Comparison of ENCODE assay signal across 8 cellular contexts in the genomic region with DNA sequence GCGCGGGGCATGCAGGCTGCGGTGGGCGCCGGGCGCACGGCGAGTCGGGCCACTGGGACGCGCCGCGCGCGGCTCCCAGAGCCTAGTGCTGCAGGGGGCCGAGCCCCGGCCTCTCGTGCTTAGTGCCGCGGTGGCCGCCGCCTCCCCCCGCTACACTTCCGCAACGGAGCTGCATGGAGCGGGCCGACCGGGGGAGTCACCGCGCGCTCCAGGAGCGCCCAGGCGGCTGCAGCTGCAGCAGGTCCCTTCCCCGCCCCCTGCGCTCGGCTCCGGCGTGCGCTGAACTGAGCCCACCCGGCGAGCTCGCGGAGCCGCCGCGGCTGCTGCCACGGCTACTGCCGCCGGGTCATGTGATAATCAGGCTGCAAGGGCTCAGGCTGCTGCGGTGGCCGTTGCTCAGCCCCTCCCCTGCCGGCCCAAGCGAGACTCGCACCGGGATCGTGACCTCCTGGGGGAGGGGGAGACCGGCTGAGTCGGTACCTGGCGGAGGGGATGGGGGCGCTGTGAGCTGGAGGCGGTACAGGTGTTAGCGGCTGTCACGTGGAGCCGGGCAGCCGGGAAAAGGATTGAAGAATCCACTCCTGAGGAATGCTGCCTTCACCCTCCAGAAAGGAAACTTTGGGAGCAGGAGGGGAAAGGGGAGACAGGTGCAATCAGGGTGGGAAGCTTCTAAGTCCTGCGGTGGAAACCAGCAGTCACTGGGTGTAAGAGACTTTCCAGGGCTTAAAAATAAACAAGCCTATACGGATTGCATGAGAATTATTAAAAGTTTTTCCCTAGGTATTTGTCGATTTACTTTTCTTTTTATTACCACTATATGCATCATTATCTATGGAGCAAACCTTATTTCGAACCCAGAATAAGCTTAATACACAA. TPM values are rescaled to one million over a fixed set of nuclear protein-coding genes. Genes with fewer than 3 reads are reported as not detected.
DNase-seq lines count a peak whose midpoint lies in the region; ATAC-seq and TF ChIP-seq lines count a peak whose summit lies in the region.

A gene with protein sequence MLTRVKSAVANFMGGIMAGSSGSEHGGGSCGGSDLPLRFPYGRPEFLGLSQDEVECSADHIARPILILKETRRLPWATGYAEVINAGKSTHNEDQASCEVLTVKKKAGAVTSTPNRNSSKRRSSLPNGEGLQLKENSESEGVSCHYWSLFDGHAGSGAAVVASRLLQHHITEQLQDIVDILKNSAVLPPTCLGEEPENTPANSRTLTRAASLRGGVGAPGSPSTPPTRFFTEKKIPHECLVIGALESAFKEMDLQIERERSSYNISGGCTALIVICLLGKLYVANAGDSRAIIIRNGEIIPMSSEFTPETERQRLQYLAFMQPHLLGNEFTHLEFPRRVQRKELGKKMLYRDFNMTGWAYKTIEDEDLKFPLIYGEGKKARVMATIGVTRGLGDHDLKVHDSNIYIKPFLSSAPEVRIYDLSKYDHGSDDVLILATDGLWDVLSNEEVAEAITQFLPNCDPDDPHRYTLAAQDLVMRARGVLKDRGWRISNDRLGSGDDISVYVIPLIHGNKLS (minus strand): TSS at position 352 of the 876 bp plus-strand sequence. CDS start 414 bp downstream, outside the sequence.

- H4K20me1 ChIP-seq in HCT116 (ENCODE audit: insufficient read depth) = no peaks in the 10 kb centered on the region
- no peaks in the 10 kb centered on the region for H4K20me1 ChIP-seq in mammary epithelial cell (ENCODE audit: insufficient read depth, low read length)

- peaks cover 9 to 18% of the 10 kb centered on the region in 2 experiments; a peak in 3 of 4 replicates for H3K4me1 ChIP-seq in HCT116 (ENCODE audit: control insufficient read depth in 1 of 2, insufficient read depth in 2 of 2, low read length in 2 of 2)
- H3K4me1 ChIP-seq in mammary epithelial cell (ENCODE audit: insufficient read depth, low read length) = peaks cover 14% of the 10 kb centered on the region

- peak within 1 kb of the TSS; percentile 94 for H3K4me2 ChIP-seq in HCT116 (ENCODE audit: low read length)
- H3K4me2 ChIP-seq in mammary epithelial cell (ENCODE audit: insufficient read depth, low read depth, low read length) = peak within 1 kb of the TSS; percentile 100

- RAD21 ChIA-PET in HCT116 (lab: Charles Lee; ENCODE audit: low non-redundant PET in 1 of 2, low total read pairs in 2 of 2, uncharacterized antibody in 2 of 2, unreplicated experiment in 2 of 2) = no interaction called here

- BruUV-seq in HCT116 (replicated peaks; lab: Mats Ljungman, UMichigan) (no TSS peak), mammary epithelial cell (replicated peaks; lab: Mats Ljungman, UMichigan) (no TSS peak)

- POLR2A ChIA-PET in HCT116 (lab: Charles Lee) = interaction anchor here (0.5 kb wide), 1 partner anchor 647 kb away, joined by 3 read pairs; no protein-coding TSS in a partner anchor

- H2AFZ ChIP-seq in HCT116 (ENCODE audit: low read depth, low read length, poor library complexity, severe bottlenecking) (peak within 1 kb of the TSS; percentile 81), mammary epithelial cell (ENCODE audit: low read depth, low read length) (peak within 1 kb of the TSS; percentile 91)

- TF ChIP-seq POLR2A in HCT116 (IDR thresholded peaks at IDR 0.05; ENCODE audit: borderline replicate concordance, extremely low read depth, insufficient read depth, insufficient read length) = peak; percentile 69

- WGBS in mammary epithelial cell (ENCODE audit: low coverage, missing lambda C conversion rate) = 15% methylated on average over 10 of the region's 69 CpGs

- H3K36me3 ChIP-seq in HCT116 (ENCODE audit: control insufficient read depth in 1 of 2, insufficient read depth in 2 of 2, low read length in 2 of 2) (no peaks in the 10 kb centered on the region), mammary epithelial cell (ENCODE audit: insufficient read depth, low read length) (no peaks in the 10 kb centered on the region)

- dilution Hi-C loops in mammary epithelial cell (cut with HindIII; ENCODE audit: low sequenced_read_pairs) = no loop called here

- intact Hi-C loops in HCT116 (cut with micrococcal nuclease) (loop anchor here (10.0 kb wide), 1 partner anchor 120 kb away; no protein-coding TSS in a partner anchor), mammary epithelial cell (cut with micrococcal nuclease) (loop anchor here (5.0 to 10.0 kb wide), 3 partner anchors 73 to 130 kb away; no protein-coding TSS in a partner anchor)

- H3K9me3 ChIP-seq in HCT116 (ENCODE audit: control insufficient read depth in 1 of 2, insufficient read depth in 1 of 2, low read depth in 1 of 2, low read length in 2 of 2) (no peaks in the 10 kb centered on the region), mammary epithelial cell (replicated peaks; ENCODE audit: insufficient read depth, low read length) (no peaks in the 10 kb centered on the region)

- peak within 1 kb of the TSS; percentile 75 to 85 for H3K4me3 ChIP-seq in HCT116 (replicated peaks in 1 of 2; ENCODE audit: low read depth in 1 of 2, low read length in 2 of 2)
- H3K4me3 ChIP-seq in LNCaP clone FGC (ENCODE audit: low read depth, low read length) = peak within 1 kb of the TSS; percentile 92
- H3K4me3 ChIP-seq in mammary epithelial cell (replicated peaks in 1 of 3; ENCODE audit: insufficient read depth in 1 of 3, low read depth in 2 of 3, low read length in 3 of 3) = peak within 1 kb of the TSS; percentile 55 to 63 (median 60)
- peak within 1 kb of the TSS; percentile 62 for H3K4me3 ChIP-seq in skeletal muscle cell (ENCODE audit: low read depth, low read length)

- peak; percentile 16 for DNase-seq in SKM-1 treated with dmso at 0.1 percent for 144 hours (lab: John Stamatoyannopoulos, UW; ENCODE audit: unreplicated experiment)
- no peak for DNase-seq in SKM-1 (lab: John Stamatoyannopoulos, UW; ENCODE audit: unreplicated experiment)
- peak; percentile 68 for DNase-seq in HCT116 (ENCODE audit: low read depth, low spot score)
- peak; percentile 77 for DNase-seq in LNCaP clone FGC (ENCODE audit: low read depth)
- peak; percentile 80 to 90 for DNase-seq in SHP77 (lab: John Stamatoyannopoulos, UW)
- peak; percentile 11 for DNase-seq in mammary epithelial cell
- peak; percentile 96 for DNase-seq in iPS-NIHi11 (ENCODE audit: low spot score)
- DNase-seq in skeletal muscle cell (ENCODE audit: low read depth) = no peak

- CTCF ChIA-PET in HCT116 (lab: Charles Lee) = interaction anchor here (0.8 to 1.6 kb wide), 7 partner anchors 9 to 138 kb away, joined by 3 to 9 read pairs (median 3); no protein-coding TSS in a partner anchor
- CTCF ChIA-PET in mammary epithelial cell (lab: Charles Lee; ENCODE audit: low non-redundant PET) = no interaction called here

- ATAC-seq in HCT116 = peak; percentile 93

- in situ Hi-C loops in mammary epithelial cell (cut with MboI; ENCODE audit: low sequenced_read_pairs in 2 of 2) = no loop called here

- H3K79me2 ChIP-seq in HCT116 (ENCODE audit: insufficient read depth, low read length) (no peaks in the 10 kb centered on the region), mammary epithelial cell (ENCODE audit: insufficient read depth, low read length) (no peaks in the 10 kb centered on the region)

- peak; percentile 38 for TF ChIP-seq RAD21 in HCT116 (IDR thresholded peaks at IDR 0.05; ENCODE audit: low read depth)

- peak; percentile 48 to 70 (median 69); a peak in 5 of 6 replicates for TF ChIP-seq CTCF in HCT116 (IDR thresholded peaks at IDR 0.05 in 2 of 3, conservative IDR thresholded peaks at IDR 0.05 in 1 of 3; ENCODE audit: borderline replicate concordance in 1 of 3, insufficient read depth in 1 of 3, low read depth in 2 of 3, low read length in 2 of 3)
- peak; percentile 89 for TF ChIP-seq CTCF in LNCaP clone FGC (IDR thresholded peaks at IDR 0.05; ENCODE audit: control insufficient read depth, extremely low read depth, insufficient read depth)
- TF ChIP-seq CTCF in mammary epithelial cell (conservative IDR thresholded peaks at IDR 0.05 in 1 of 2, IDR thresholded peaks at IDR 0.05 in 1 of 2; ENCODE audit: extremely low read depth in 1 of 2, insufficient read depth in 1 of 2, low read depth in 1 of 2, low read length in 2 of 2) = peak in 1 of 2 donors; percentile 41

- H3K27me3 ChIP-seq in HCT116 (ENCODE audit: insufficient read depth, low read length) (no peaks in the 10 kb centered on the region), mammary epithelial cell (ENCODE audit: insufficient read depth, low read length) (peaks cover 17% of the 10 kb centered on the region)

- H3K9ac ChIP-seq in HCT116 (ENCODE audit: low read length) (peak within 1 kb of the TSS; percentile 74), mammary epithelial cell (ENCODE audit: insufficient read depth, low read length) (no peak within 1 kb of the TSS)

- H3K9me2 ChIP-seq in HCT116 (ENCODE audit: insufficient read depth) = no peaks in the 10 kb centered on the region

- H3K27ac ChIP-seq in HCT116 (ENCODE audit: low read depth, low read length) = peak within 1 kb of the TSS; percentile 71
- no peak within 1 kb of the TSS for H3K27ac ChIP-seq in mammary epithelial cell (ENCODE audit: insufficient read depth, low read depth, low read length)

TF ChIP-seq in HCT116, 20 proteins besides CTCF, POLR2A, EP300 and RAD21 (continues in another document):
- TF ChIP-seq EZH2 (IDR thresholded peaks at IDR 0.05) = no peak
- peak; percentile 50; the same call in 1 of the 2 replicates for TF ChIP-seq ZFX (IDR thresholded peaks at IDR 0.05)
- peak; percentile 63 for TF ChIP-seq SIN3A (IDR thresholded peaks at IDR 0.05; ENCODE audit: low read depth)
- no peak for TF ChIP-seq JUND (IDR thresholded peaks at IDR 0.05)
- no peak for TF ChIP-seq CEBPB (IDR thresholded peaks at IDR 0.05; ENCODE audit: low read depth)
- no peak for TF ChIP-seq EZH2phosphoT487 (IDR thresholded peaks at IDR 0.05; ENCODE audit: borderline replicate concordance)
- TF ChIP-seq SRF (IDR thresholded peaks at IDR 0.05; ENCODE audit: low read depth) = no peak
- no peak for TF ChIP-seq EGR1 (IDR thresholded peaks at IDR 0.05; ENCODE audit: low read depth)
- no peak for TF ChIP-seq ELF1 (IDR thresholded peaks at IDR 0.05; ENCODE audit: borderline replicate concordance, low read depth)
- TF ChIP-seq CBX3 (IDR thresholded peaks at IDR 0.05; ENCODE audit: low read depth) = peak; percentile 93

RNA-seq across cellular contexts. Expression of the gene that starts here (rescaled TPM):
- total RNA-seq in HCT116 (2021; ENCODE audit: unreplicated experiment) (8.0 TPM), mammary epithelial cell (1 to 10 TPM in 1 of 2 donors, under 1 TPM in 1; 0.28 to 1.3 TPM)
- polyA plus RNA-seq in HCT116 (2012) = 2.5 and 2.7 TPM in 2 replicates
- polyA plus RNA-seq in mammary epithelial cell = 0.02 TPM
- polyA minus RNA-seq in mammary epithelial cell = not detected

Comparison
In these comparisons a context has a peak if more than half of its experiments do, and no peak if none do; other contexts are left out.
1. DNase-seq: peak in SKM-1 treated with dmso at 0.1 percent for 144 hours (single experiment), HCT116 (single experiment), LNCaP clone FGC (single experiment), SHP77 (2 of 2), mammary epithelial cell (single experiment) and iPS-NIHi11 (single experiment); none in SKM-1 (single experiment) and skeletal muscle cell (single experiment).
2. Peak in every context shown above with its lines, with median percentiles within 50 percentile points of each other: H3K4me3 ChIP-seq.